In the genomic region with DNA sequence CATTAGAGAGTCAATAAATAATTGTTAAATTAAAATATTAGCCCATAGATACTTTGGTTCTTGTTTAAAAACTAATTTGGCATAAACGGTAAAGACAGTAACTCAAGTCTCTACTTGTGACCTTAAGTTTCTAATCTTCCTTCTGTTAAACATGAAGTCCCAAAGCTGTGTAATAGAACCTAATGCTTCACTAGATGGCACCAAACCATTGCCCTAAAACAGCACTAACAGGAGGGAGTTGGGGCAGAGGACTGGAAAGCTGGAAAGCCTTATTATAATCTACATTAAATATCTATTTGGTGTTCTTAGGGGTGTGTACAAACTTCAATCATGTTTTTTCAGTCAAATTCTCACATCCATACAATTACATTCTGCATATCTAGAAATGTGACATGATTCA, we compare ENCODE assay signal across 1 cellular context.
TF ChIP-seq lines count a peak whose summit lies in the region.

No MANE protein-coding gene starts in this region.

TF ChIP-seq in WTC11, 78 proteins besides CTCF, POLR2A, EP300 and RAD21 (continued from another document):
- TF ChIP-seq, protein P1, sequence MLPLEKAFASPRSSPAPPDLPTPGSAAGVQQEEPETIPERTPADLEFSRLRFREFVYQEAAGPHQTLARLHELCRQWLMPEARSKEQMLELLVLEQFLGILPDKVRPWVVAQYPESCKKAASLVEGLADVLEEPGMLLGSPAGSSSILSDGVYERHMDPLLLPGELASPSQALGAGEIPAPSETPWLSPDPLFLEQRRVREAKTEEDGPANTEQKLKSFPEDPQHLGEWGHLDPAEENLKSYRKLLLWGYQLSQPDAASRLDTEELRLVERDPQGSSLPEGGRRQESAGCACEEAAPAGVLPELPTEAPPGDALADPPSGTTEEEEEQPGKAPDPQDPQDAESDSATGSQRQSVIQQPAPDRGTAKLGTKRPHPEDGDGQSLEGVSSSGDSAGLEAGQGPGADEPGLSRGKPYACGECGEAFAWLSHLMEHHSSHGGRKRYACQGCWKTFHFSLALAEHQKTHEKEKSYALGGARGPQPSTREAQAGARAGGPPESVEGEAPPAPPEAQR (CRISPR knock-in tag; IDR thresholded peaks at IDR 0.05) = no peak
